Comparison of ENCODE assay signal across 12 cellular contexts in genomic region chr11:118532091-118532490, GRCh38. TPM values are rescaled to one million over a fixed set of nuclear protein-coding genes. Genes with fewer than 3 reads are reported as not detected.
DNase-seq lines count a peak whose midpoint lies in the region; ATAC-seq, FAIRE-seq and TF ChIP-seq lines count a peak whose summit lies in the region.
"Had no signal": no experiment of that assay in that cellular context is flagged by ENCODE, and none has a peak within 500 bp of the region (broad histone marks: within the 10 kb centered on the region; RNA-seq: fewer than 3 reads in every experiment).

No MANE protein-coding gene starts in this region.

- TF ChIP-seq POLR2A in IMR-90 (IDR thresholded peaks at IDR 0.05; ENCODE audit: low read depth, low read length) (no peak), GM12892 (IDR thresholded peaks at IDR 0.05; ENCODE audit: low read depth, low read length) (no peak)

- H3K14ac ChIP-seq in IMR-90 (replicated peaks; ENCODE audit: low read depth, low read length), result no peak overlapping the region

- no peak overlapping the region for H2BK5ac ChIP-seq in IMR-90 (ENCODE audit: low read depth, low read length, poor library complexity, severe bottlenecking)

- peaks cover 1% of the 10 kb centered on the region; the same call in 1 of the 2 replicates for H3K4me1 ChIP-seq in IMR-90 (ENCODE audit: control insufficient read depth, insufficient read depth, low read length)
- peaks cover 13 to 14% of the 10 kb centered on the region in 2 donors for H3K4me1 ChIP-seq in naive thymus-derived CD4-positive, alpha-beta T cell (ENCODE audit: control insufficient read depth in 2 of 2, insufficient read depth in 2 of 2, low read length in 2 of 2)

- WGBS in IMR-90 (ENCODE audit: extremely low coverage in 2 of 2, insufficient read length in 1 of 2), 2 experiments, result 88% methylated on average over 6 of the region's 10 CpGs; no CpG with 5 or more reads in 1 of the 2 experiments

- peak overlapping the region; percentile 68; the same call in 1 of the 2 replicates for H3K4ac ChIP-seq in IMR-90 (ENCODE audit: low read depth, low read length)

- peaks cover 3% of the 10 kb centered on the region for H3K36me3 ChIP-seq in IMR-90 (ENCODE audit: control insufficient read depth, insufficient read depth, low read length)
- H3K36me3 ChIP-seq in naive thymus-derived CD4-positive, alpha-beta T cell (ENCODE audit: control insufficient read depth in 2 of 3, insufficient read depth in 3 of 3, low read length in 3 of 3), result peaks cover 0 to 32% (median 0%) of the 10 kb centered on the region in 3 experiments
- H3K36me3 ChIP-seq: SJCRH30 had no signal

- DNase-seq in AG04449 (ENCODE audit: low read depth, low spot score) (no peak), IMR-90 (no peak), GM12892 (ENCODE audit: insufficient read length) (no peak), NCI-H2107 (lab: John Stamatoyannopoulos, UW) (no peak), NCI-H82 treated with DMSO at 0.1 percent for 48 hours (lab: John Stamatoyannopoulos, UW; ENCODE audit: unreplicated experiment) (no peak)
- DNase-seq in naive thymus-derived CD4-positive, alpha-beta T cell, result no peak
- DNase-seq: DMS153, foreskin melanocyte had no signal

- H3K4me1 Mint-ChIP-seq in naive thymus-derived CD4-positive, alpha-beta T cell, result peaks cover 20 to 43% (median 39%) of the 10 kb centered on the region in 7 donors

- in situ Hi-C loops in IMR-90 (cut with MboI; ENCODE audit: low sequenced_read_pairs), result no loop called here

- H3K4me2 ChIP-seq in IMR-90 (ENCODE audit: low read depth, low read length), result peak overlapping the region; percentile 100; the same call in 1 of the 2 replicates

- H3K27me3 Mint-ChIP-seq in naive thymus-derived CD4-positive, alpha-beta T cell, result peaks cover 0 to 3% (median 0%) of the 10 kb centered on the region in 5 donors

- H3K27me3 ChIP-seq in IMR-90 (ENCODE audit: control insufficient read depth, insufficient read depth, low read length), result no peaks in the 10 kb centered on the region
- H3K27me3 ChIP-seq in naive thymus-derived CD4-positive, alpha-beta T cell (ENCODE audit: control insufficient read depth in 2 of 2, insufficient read depth in 2 of 2, low read length in 2 of 2), result no peaks in the 10 kb centered on the region
- H3K27me3 ChIP-seq: SJCRH30 had no signal

- H2AK5ac ChIP-seq in IMR-90 (ENCODE audit: low read depth, low read length), result peak overlapping the region; percentile 53; the same call in 1 of the 2 replicates

- no peak overlapping the region for H3K27ac ChIP-seq in IMR-90 (ENCODE audit: insufficient read depth, low read length)
- H3K27ac ChIP-seq in cingulate gyrus (ENCODE audit: low read depth, low read length), result peak overlapping the region; percentile 47
- H3K27ac ChIP-seq in naive thymus-derived CD4-positive, alpha-beta T cell (ENCODE audit: low read depth, low read length), result peak overlapping the region; percentile 83
- H3K27ac ChIP-seq: SJCRH30 had no signal

- H4K91ac ChIP-seq in IMR-90 (ENCODE audit: insufficient read depth, low read depth, low read length), result no peak overlapping the region

- no peaks in the 10 kb centered on the region for H3K9me3 ChIP-seq in IMR-90 (ENCODE audit: control insufficient read depth, insufficient read depth, low read length)
- no peaks in the 10 kb centered on the region for H3K9me3 ChIP-seq in naive thymus-derived CD4-positive, alpha-beta T cell (ENCODE audit: control insufficient read depth in 2 of 3, low read length in 3 of 3)
- H3K9me3 ChIP-seq: psoas muscle, SJCRH30 had no signal

- peaks cover 0 to 7% (median 0%) of the 10 kb centered on the region in 5 donors for H3K36me3 Mint-ChIP-seq in naive thymus-derived CD4-positive, alpha-beta T cell

- H2AFZ ChIP-seq in IMR-90 (replicated peaks; ENCODE audit: low read length, poor library complexity), result peak overlapping the region; percentile 98

- H4K5ac ChIP-seq in IMR-90 (ENCODE audit: low read depth, low read length), result no peak overlapping the region

- peak overlapping the region; percentile 91 to 99 (median 94) for H3K4me3 Mint-ChIP-seq in naive thymus-derived CD4-positive, alpha-beta T cell

- no TSS peak for BruUV-seq in IMR-90 (replicated peaks; lab: Mats Ljungman, UMichigan)

- H3K9ac ChIP-seq in IMR-90 (ENCODE audit: low read depth, low read length), result no peak overlapping the region

- no peak overlapping the region for H2BK20ac ChIP-seq in IMR-90 (ENCODE audit: low read depth, low read length)

- no peak overlapping the region for H3K18ac ChIP-seq in IMR-90 (ENCODE audit: low read depth, low read length)

- dilution Hi-C loops in IMR-90 (cut with HindIII; ENCODE audit: low sequenced_read_pairs, unreplicated experiment), result no loop called here

- CTCF ChIA-PET in AG04449 (lab: Yijun Ruan, JAX) (no interaction called here), IMR-90 (lab: Yijun Ruan, JAX) (no interaction called here)
- CTCF ChIA-PET in naive thymus-derived CD4-positive, alpha-beta T cell (lab: Charles Lee), result no interaction called here

- peak overlapping the region in 1 of 2 experiments; percentile 83; a peak in 2 of 4 replicates for H4K8ac ChIP-seq in IMR-90 (ENCODE audit: low read depth in 2 of 2, low read length in 2 of 2)

- no peak for TF ChIP-seq RAD21 in IMR-90 (IDR thresholded peaks at IDR 0.05; ENCODE audit: low read length)

- peak overlapping the region; percentile 76 for H3K4me3 ChIP-seq in AG04449 (ENCODE audit: low read depth, low read length)
- H3K4me3 ChIP-seq in IMR-90 (ENCODE audit: insufficient read depth, low read depth, low read length), result peak overlapping the region; percentile 92; the same call in 1 of the 2 replicates
- H3K4me3 ChIP-seq in naive thymus-derived CD4-positive, alpha-beta T cell (ENCODE audit: low read length), result peak overlapping the region; percentile 83

- H2BK120ac ChIP-seq in IMR-90 (ENCODE audit: low read depth, low read length), result no peak overlapping the region

- H3K27ac Mint-ChIP-seq in naive thymus-derived CD4-positive, alpha-beta T cell, result peak overlapping the region in 8 of 9 donors; percentile 76 to 96 (median 90)

- H3K79me1 ChIP-seq in IMR-90 (ENCODE audit: low read depth in 1 of 2, low read length in 2 of 2), result peaks cover 0 to 24% of the 10 kb centered on the region in 2 experiments; a peak in 3 of 4 replicates

- intact Hi-C loops in IMR-90 (cut with micrococcal nuclease), result no loop called here
- intact Hi-C loops in naive thymus-derived CD4-positive, alpha-beta T cell (cut with micrococcal nuclease), result no loop called here

- no peaks in the 10 kb centered on the region for H4K20me1 ChIP-seq in IMR-90 (ENCODE audit: insufficient read depth, low read length)

- 0 out of 2 replicates have a peak overlapping the region, but pooled peaks have one; percentile 25 for H3K23ac ChIP-seq in IMR-90 (ENCODE audit: low read depth, low read length)

- no peaks in the 10 kb centered on the region; the same call in 1 of the 2 replicates for H3K9me1 ChIP-seq in IMR-90 (ENCODE audit: insufficient read depth, low read length)

- no peak for FAIRE-seq in GM12892 (lab: Jason Lieb, UNC)

- no peak overlapping the region for H3K56ac ChIP-seq in IMR-90 (ENCODE audit: extremely low read depth, insufficient read depth, low read length)

- peaks cover 0 to 4% (median 0%) of the 10 kb centered on the region in 11 donors for H3K9me3 Mint-ChIP-seq in naive thymus-derived CD4-positive, alpha-beta T cell

- TF ChIP-seq CTCF in AG04449 (IDR thresholded peaks at IDR 0.05; ENCODE audit: insufficient read depth, low read length, missing control alignments) (no peak), IMR-90 (conservative IDR thresholded peaks at IDR 0.05; ENCODE audit: low read depth, low read length) (no peak)

- peak overlapping the region; percentile 28 for H2AK9ac ChIP-seq in IMR-90 (replicated peaks; ENCODE audit: low read depth, low read length, poor library complexity)

- POLR2A ChIA-PET in AG04449 (lab: Yijun Ruan, JAX), result no interaction called here
- POLR2A ChIA-PET in IMR-90 (lab: Charles Lee; ENCODE audit: unreplicated experiment), result interaction anchor here (1.0 kb wide), 1 partner anchor 41 kb away, joined by 3 read pairs; no protein-coding TSS in a partner anchor
- POLR2A ChIA-PET in naive thymus-derived CD4-positive, alpha-beta T cell (lab: Charles Lee), result interaction anchor here (0.6 kb wide), 1 partner anchor 43 kb away, joined by 3 read pairs; no protein-coding TSS in a partner anchor

- no peak overlapping the region for H2BK15ac ChIP-seq in IMR-90 (ENCODE audit: low read depth, low read length)

- ATAC-seq in IMR-90 (ENCODE audit: low read depth), result no peak
- no peak for ATAC-seq in naive thymus-derived CD4-positive, alpha-beta T cell
- no peak for ATAC-seq in HG02885 (IDR thresholded peaks at IDR 0.05; ENCODE audit: poor library complexity, unreplicated experiment)

RNA-seq across cellular contexts. Expression of gene TMEM25, which starts 1.1 kb away (rescaled TPM):
- 14.0 and 14.2 TPM in 2 replicates for total RNA-seq in IMR-90 (2012; rRNA removed)
- 37.1 and 41.7 TPM in 2 replicates for polyA plus RNA-seq in IMR-90 (2012; rRNA removed)
- 19.5 and 40.7 TPM in 2 replicates for polyA plus RNA-seq in IMR-90 (2012; cell fraction: cytosol; rRNA removed)
- polyA plus RNA-seq in IMR-90 (2012; cell fraction: nucleus; rRNA removed; ENCODE audit: low replicate concordance), result 67.7 and 134 TPM in 2 replicates
- 10 to 100 TPM; 12.1 to 32.8 (median 27.6) TPM for total RNA-seq in naive thymus-derived CD4-positive, alpha-beta T cell
- polyA plus RNA-seq in naive thymus-derived CD4-positive, alpha-beta T cell, result 10 to 100 TPM; 24.0 to 30.9 TPM
- 6.7 TPM for polyA plus RNA-seq in GM12892 (2012; ENCODE audit: missing spikeins)

RNA-seq across cellular contexts. Expression of gene TTC36, which starts 4.8 kb away (rescaled TPM):
- total RNA-seq in IMR-90 (2012; rRNA removed), result not detected in 2 replicates
- polyA plus RNA-seq in IMR-90 (2012; rRNA removed), result not detected in 2 replicates
- polyA plus RNA-seq in IMR-90 (2012; cell fraction: cytosol; rRNA removed), result 0.21 TPM in 1 of 2 replicates, not detected in the other
- polyA plus RNA-seq in IMR-90 (2012; cell fraction: nucleus; rRNA removed; ENCODE audit: low replicate concordance), result 0.13 and 1.5 TPM in 2 replicates
- 1 to 10 TPM in 3 of 5 experiments, under 1 TPM in 2; 0.34 to 2.7 (median 1.1) TPM for total RNA-seq in naive thymus-derived CD4-positive, alpha-beta T cell
- 1 to 10 TPM in 1 of 2 donors, under 1 TPM in 1; 0.29 to 1.2 TPM for polyA plus RNA-seq in naive thymus-derived CD4-positive, alpha-beta T cell
- polyA plus RNA-seq in GM12892 (2012; ENCODE audit: missing spikeins), result not detected

RNA-seq across cellular contexts. Expression of gene IFT46, which starts 33.6 kb away (rescaled TPM):
- total RNA-seq in IMR-90 (2012; rRNA removed), result 45.5 and 46.2 TPM in 2 replicates
- 27.7 and 30.1 TPM in 2 replicates for polyA plus RNA-seq in IMR-90 (2012; rRNA removed)
- polyA plus RNA-seq in IMR-90 (2012; cell fraction: cytosol; rRNA removed), result 11.6 and 13.5 TPM in 2 replicates
- 16.9 and 37.4 TPM in 2 replicates for polyA plus RNA-seq in IMR-90 (2012; cell fraction: nucleus; rRNA removed; ENCODE audit: low replicate concordance)
- total RNA-seq in naive thymus-derived CD4-positive, alpha-beta T cell, result 10 to 100 TPM in 3 of 5 experiments, 1 to 10 TPM in 2; 5.4 to 16.6 (median 10.4) TPM
- 1 to 10 TPM; 6.7 to 7.0 TPM for polyA plus RNA-seq in naive thymus-derived CD4-positive, alpha-beta T cell
- 17.1 TPM for polyA plus RNA-seq in GM12892 (2012; ENCODE audit: missing spikeins)

RNA-seq across cellular contexts. Expression of gene ARCN1, which starts 40.1 kb away (rescaled TPM):
- total RNA-seq in IMR-90 (2012; rRNA removed), result 148 and 176 TPM in 2 replicates
- 212 and 215 TPM in 2 replicates for polyA plus RNA-seq in IMR-90 (2012; rRNA removed)
- polyA plus RNA-seq in IMR-90 (2012; cell fraction: cytosol; rRNA removed), result 47.6 and 72.9 TPM in 2 replicates
- polyA plus RNA-seq in IMR-90 (2012; cell fraction: nucleus; rRNA removed; ENCODE audit: low replicate concordance), result 17.0 and 104 TPM in 2 replicates
- 100 to 1,000 TPM in 3 of 5 experiments, 10 to 100 TPM in 2; 71.2 to 134 (median 115) TPM for total RNA-seq in naive thymus-derived CD4-positive, alpha-beta T cell
- polyA plus RNA-seq in naive thymus-derived CD4-positive, alpha-beta T cell, result 100 to 1,000 TPM; 139 to 170 TPM
- polyA plus RNA-seq in GM12892 (2012; ENCODE audit: missing spikeins), result 74.9 TPM
